Comparison of ENCODE assay signal across 21 cellular contexts in the genomic region with DNA sequence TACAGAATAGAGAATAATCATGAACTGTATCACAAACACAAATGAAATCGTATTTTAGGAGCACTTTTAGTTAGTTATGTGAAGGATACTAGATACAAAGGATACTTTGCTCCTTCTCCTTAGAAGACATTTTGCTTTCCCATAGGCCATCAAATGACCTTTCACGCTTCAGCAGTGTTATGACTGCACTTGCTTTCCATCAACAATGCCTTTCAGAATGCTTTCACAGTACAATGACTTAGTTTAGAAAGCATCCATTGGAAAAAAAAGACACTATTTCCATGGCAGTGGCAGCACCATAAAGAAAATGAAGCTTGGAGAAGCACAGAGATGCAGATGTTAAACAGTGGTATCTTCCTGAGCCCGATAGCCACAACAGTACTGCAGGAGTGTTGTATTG.
"Had no signal": no experiment of that assay in that cellular context is flagged by ENCODE, and none has a peak within 500 bp of the region (broad histone marks: within the 10 kb centered on the region; RNA-seq: fewer than 3 reads in every experiment).

No MANE protein-coding gene starts in this region.

- H3K4me1 ChIP-seq: colonic mucosa, psoas muscle, right lobe of liver, testis, upper lobe of left lung had no signal

- H3K9me3 ChIP-seq: colonic mucosa, right lobe of liver, testis, upper lobe of left lung had no signal

- H3K4me3 ChIP-seq: colonic mucosa, heart left ventricle, psoas muscle, right lobe of liver, SK-N-MC, stomach, testis, upper lobe of left lung had no signal

- H3K4me1 Mint-ChIP-seq: activated CD4-positive, alpha-beta T cell treated with anti-CD3 and anti-CD28 coated beads, Interleukin-2, amount 10 ng/mL, durations not matched to agents 24 days and 14 days; endodermal cell; naive thymus-derived CD8-positive, alpha-beta T cell; T-cell had no signal

- H3K27ac ChIP-seq: brain microvascular endothelial cell, colonic mucosa, heart left ventricle, psoas muscle, right lobe of liver, SK-N-MC, stomach, testis, upper lobe of left lung had no signal

- DNase-seq: activated CD4-positive, alpha-beta T cell treated with anti-CD3 and anti-CD28 coated beads, Interleukin-2, amount 10 ng/mL, durations not matched to agents 24 days and 14 days; activated CD8-positive, alpha-beta T cell treated with anti-CD3 and anti-CD28 coated beads, Interleukin-2, amount 10 ng/mL, durations not matched to agents 7 days and 5 days; activated naive CD4-positive, alpha-beta T cell treated with anti-CD3 and anti-CD28 coated beads for 36 hours; activated T-cell treated with anti-CD3 and anti-CD28 coated beads, Interleukin-2, amount 50 U/mL, for 4 hours; anterior cingulate cortex; brain microvascular endothelial cell; central memory CD4-positive, alpha-beta T cell; colonic mucosa; endodermal cell; heart left ventricle; naive thymus-derived CD8-positive, alpha-beta T cell; occipital lobe; psoas muscle; right lobe of liver; small intestine; stimulated activated CD4-positive, alpha-beta T cell treated with anti-CD3 and anti-CD28 coated beads, Interleukin-4, amount 100 ng/mL, for 1 hour; stomach; T-cell; testis; upper lobe of left lung had no signal

- H3K27ac Mint-ChIP-seq: activated CD4-positive, alpha-beta T cell treated with anti-CD3 and anti-CD28 coated beads, Interleukin-2, amount 10 ng/mL, durations not matched to agents 24 days and 14 days; activated CD8-positive, alpha-beta T cell treated with anti-CD3 and anti-CD28 coated beads, Interleukin-2, amount 10 ng/mL, durations not matched to agents 7 days and 5 days; activated naive CD4-positive, alpha-beta T cell treated with anti-CD3 and anti-CD28 coated beads for 36 hours; endodermal cell; naive thymus-derived CD8-positive, alpha-beta T cell; T-cell had no signal

- H3K9me3 Mint-ChIP-seq: activated naive CD4-positive, alpha-beta T cell treated with anti-CD3 and anti-CD28 coated beads for 36 hours; activated T-cell treated with anti-CD3 and anti-CD28 coated beads, Interleukin-2, amount 50 U/mL, for 4 hours; endodermal cell; T-cell had no signal

- H3K27me3 ChIP-seq: brain microvascular endothelial cell, colonic mucosa, heart left ventricle, right lobe of liver, stomach, testis, upper lobe of left lung had no signal

- ATAC-seq: activated CD8-positive, alpha-beta T cell treated with anti-CD3 and anti-CD28 coated beads, Interleukin-2, amount 10 ng/mL, durations not matched to agents 7 days and 5 days; heart left ventricle; naive thymus-derived CD8-positive, alpha-beta T cell; psoas muscle; T-cell had no signal

- H3K4me3 Mint-ChIP-seq: activated CD4-positive, alpha-beta T cell treated with anti-CD3 and anti-CD28 coated beads, Interleukin-2, amount 10 ng/mL, durations not matched to agents 24 days and 14 days; activated CD8-positive, alpha-beta T cell treated with anti-CD3 and anti-CD28 coated beads, Interleukin-2, amount 10 ng/mL, durations not matched to agents 7 days and 5 days; activated naive CD4-positive, alpha-beta T cell treated with anti-CD3 and anti-CD28 coated beads for 36 hours; activated T-cell treated with anti-CD3 and anti-CD28 coated beads, Interleukin-2, amount 50 U/mL, for 4 hours; endodermal cell; naive thymus-derived CD8-positive, alpha-beta T cell; T-cell had no signal

- H3K36me3 ChIP-seq: brain microvascular endothelial cell, colonic mucosa, heart left ventricle, right lobe of liver, stomach, upper lobe of left lung had no signal

- H3K36me3 Mint-ChIP-seq: naive thymus-derived CD8-positive, alpha-beta T cell; T-cell had no signal
